8 cellular contexts compared by ENCODE assay signal in genomic region chr7:134316539-134317344, GRCh38. TPM values are rescaled to one million over a fixed set of nuclear protein-coding genes. Genes with fewer than 3 reads are reported as not detected.
DNase-seq lines count a peak whose midpoint lies in the region; ATAC-seq and TF ChIP-seq lines count a peak whose summit lies in the region.

A gene with protein sequence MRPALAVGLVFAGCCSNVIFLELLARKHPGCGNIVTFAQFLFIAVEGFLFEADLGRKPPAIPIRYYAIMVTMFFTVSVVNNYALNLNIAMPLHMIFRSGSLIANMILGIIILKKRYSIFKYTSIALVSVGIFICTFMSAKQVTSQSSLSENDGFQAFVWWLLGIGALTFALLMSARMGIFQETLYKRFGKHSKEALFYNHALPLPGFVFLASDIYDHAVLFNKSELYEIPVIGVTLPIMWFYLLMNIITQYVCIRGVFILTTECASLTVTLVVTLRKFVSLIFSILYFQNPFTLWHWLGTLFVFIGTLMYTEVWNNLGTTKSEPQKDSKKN (minus strand): TSS chr7:134316930. CDS start chr7:134316751, 179 bp downstream.

- DNase-seq in COR-L47 (lab: John Stamatoyannopoulos, UW), result peak; percentile 93
- DNase-seq in GM20000 (ENCODE audit: low spot score), result peak; percentile 97
- DNase-seq in HT-29 (ENCODE audit: low spot score), result peak; percentile 97
- peak; percentile 85 to 86 for DNase-seq in NOMO-1 (lab: John Stamatoyannopoulos, UW; ENCODE audit: unreplicated experiment in 2 of 2)
- peak; percentile 91 to 92 (median 91) for DNase-seq in effector memory CD8-positive, alpha-beta T cell
- DNase-seq in medulla oblongata (ENCODE audit: extremely low spot score), result peak; percentile 99
- peak; percentile 87 for DNase-seq in stimulated activated CD8-positive, alpha-beta memory T cell treated with anti-CD3 and anti-CD28 coated beads, Interleukin-12 subunit alpha, Interleukin-12 subunit beta, amount 100 ng/mL, for 1 hour (ENCODE audit: low read depth)

- POLR2A ChIA-PET in activated CD8-positive, alpha-beta memory T cell treated with anti-CD3 and anti-CD28 coated beads for 36 hours (lab: Charles Lee), result interaction anchor here (1.0 kb wide), 1 partner anchor 190 kb away, joined by 3 read pairs; the partner anchor contains the start of gene LRGUK

- peak within 1 kb of the TSS; percentile 87 to 88 for H3K27ac Mint-ChIP-seq in effector memory CD8-positive, alpha-beta T cell

- no peak for TF ChIP-seq CTCF in GM20000 (IDR thresholded peaks at IDR 0.05; ENCODE audit: extremely low read depth, missing control alignments)

- peaks cover 11 to 13% of the 10 kb centered on the region in 2 donors for H3K4me1 Mint-ChIP-seq in effector memory CD8-positive, alpha-beta T cell (ENCODE audit: low read depth in 2 of 2)

- H3K9me3 Mint-ChIP-seq in effector memory CD8-positive, alpha-beta T cell, result no peaks in the 10 kb centered on the region

- CTCF ChIA-PET in activated CD8-positive, alpha-beta memory T cell treated with anti-CD3 and anti-CD28 coated beads for 36 hours (lab: Charles Lee), result no interaction called here

- ATAC-seq in effector memory CD8-positive, alpha-beta T cell (replicated peaks), result peak; percentile 96

- peaks cover 6% of the 10 kb centered on the region for H3K36me3 Mint-ChIP-seq in effector memory CD8-positive, alpha-beta T cell (ENCODE audit: insufficient read depth)

- peaks cover 5 to 9% of the 10 kb centered on the region in 2 donors for H3K27me3 Mint-ChIP-seq in effector memory CD8-positive, alpha-beta T cell

- H3K4me3 Mint-ChIP-seq in effector memory CD8-positive, alpha-beta T cell, result peak within 1 kb of the TSS; percentile 91

RNA-seq across cellular contexts. Expression of the gene that starts here (rescaled TPM):
- 15.1 and 16.2 TPM in 2 replicates for total RNA-seq in HT-29 (2014; rRNA removed; shearing (Covaris generic))
- total RNA-seq in activated CD8-positive, alpha-beta memory T cell treated with anti-CD3 and anti-CD28 coated beads for 36 hours, result 10 to 100 TPM; 20.7 to 23.1 TPM

Comparison
In these comparisons a context has a peak if more than half of its experiments do, and no peak if none do; other contexts are left out.
1. Peak in every context shown above with its lines: DNase-seq and ATAC-seq.